In genomic region chrY:14818452-14818851, GRCh38 we compare ENCODE assay signal across 34 cellular contexts.
"Had no signal": no experiment of that assay in that cellular context is flagged by ENCODE, and none has a peak within 500 bp of the region (broad histone marks: within the 10 kb centered on the region; RNA-seq: fewer than 3 reads in every experiment).

No MANE protein-coding gene starts in this region.

- H3K4me3 ChIP-seq: MG63 had no signal

- H3K36me3 ChIP-seq: MG63 had no signal

- H3K9me3 ChIP-seq: MG63 had no signal

- H3K27me3 ChIP-seq: MG63 had no signal

- DNase-seq: Karpas-422, Kasumi-1, MG63, MM.1S, MV-4-11, NCI-H1048, NCI-H1092, NCI-H1092 treated with DMSO at 0.1 percent for 48 hours, NCI-H1105, NCI-H1105 treated with DMSO at 0.1 percent for 48 hours, NCI-H1417, NCI-H1417 treated with DMSO at 0.1 percent for 48 hours, NCI-H1436, NCI-H1436 treated with DMSO at 0.1 percent for 48 hours, NCI-H146, NCI-H1694, NCI-H1694 treated with DMSO at 0.1 percent for 48 hours, NCI-H187, NCI-H187 treated with DMSO at 0.1 percent for 48 hours, NCI-H1930, NCI-H2029, NCI-H2029 treated with DMSO at 0.1 percent for 48 hours, NCI-H2081, NCI-H2081 treated with DMSO at 0.1 percent for 48 hours, NCI-H2107, NCI-H2171, NCI-H2171 treated with DMSO at 0.1 percent for 48 hours, NCI-H2227 treated with DMSO at 0.1 percent for 48 hours, NCI-H226, NCI-H345, NCI-H446, NCI-H446 treated with DMSO at 0.1 percent for 48 hours, NCI-H510A, NCI-H510A treated with DMSO at 0.1 percent for 48 hours had no signal
